Comparison of ENCODE assay signal across 9 cellular contexts in genomic region chr20:54172856-54173652, GRCh38. TPM values are rescaled to one million over a fixed set of nuclear protein-coding genes. Genes with fewer than 3 reads are reported as not detected.
DNase-seq lines count a peak whose midpoint lies in the region; ATAC-seq, FAIRE-seq and TF ChIP-seq lines count a peak whose summit lies in the region.
"Had no signal": no experiment of that assay in that cellular context is flagged by ENCODE, and none has a peak within 500 bp of the region (broad histone marks: within the 10 kb centered on the region; RNA-seq: fewer than 3 reads in every experiment).

No MANE protein-coding gene starts in this region.

- H3K9ac ChIP-seq in keratinocyte (ENCODE audit: control insufficient read depth, extremely low read depth, insufficient read depth, low read length) = no peak overlapping the region

- H3K4me1 ChIP-seq in right cardiac atrium (ENCODE audit: control insufficient read depth, insufficient read depth, low read length) (no peaks in the 10 kb centered on the region), keratinocyte (ENCODE audit: control insufficient read depth, extremely low read depth, insufficient read depth, low read length) (peaks cover 48% of the 10 kb centered on the region)

- peaks cover 71% of the 10 kb centered on the region for H3K27me3 Mint-ChIP-seq in activated T-cell treated with anti-CD3 and anti-CD28 coated beads, Interleukin-2, amount 50 U/mL, for 72 hours (ENCODE audit: low read depth)

- H2AFZ ChIP-seq in keratinocyte (ENCODE audit: control insufficient read depth, low read length) = peak overlapping the region; percentile 68

- peak overlapping the region; percentile 80 for H3K4me2 ChIP-seq in keratinocyte (ENCODE audit: control insufficient read depth, extremely low read depth, insufficient read depth, low read depth, low read length)

- H3K27ac ChIP-seq in right cardiac atrium (ENCODE audit: low read length) (no peak overlapping the region), keratinocyte (ENCODE audit: control insufficient read depth, insufficient read depth, low read length) (no peak overlapping the region)

- H3K9me1 ChIP-seq in keratinocyte (ENCODE audit: control insufficient read depth, extremely low read depth, insufficient read depth, low read length) = no peaks in the 10 kb centered on the region

- no peak for TF ChIP-seq CTCF in keratinocyte (optimal IDR thresholded peaks at IDR 0.05 in 1 of 3, IDR thresholded peaks at IDR 0.05 in 1 of 3, conservative IDR thresholded peaks at IDR 0.05 in 1 of 3; ENCODE audit: extremely low read depth in 1 of 3, insufficient read depth in 2 of 3, low read length in 3 of 3)

- peak in 2 of 3 donors; percentile 12 to 41 for DNase-seq in right cardiac atrium
- no peak for DNase-seq in Right ventricle myocardium superior
- peak in 1 of 2 donors; percentile 6 for DNase-seq in activated T-cell treated with anti-CD3 and anti-CD28 coated beads, Interleukin-2, amount 50 U/mL, for 72 hours
- no peak for DNase-seq in keratinocyte (ENCODE audit: low read depth, low spot score)
- DNase-seq in NCI-H2107 (lab: John Stamatoyannopoulos, UW) = no peak
- no peak for DNase-seq in T1000 (lab: John Stamatoyannopoulos, UW)
- DNase-seq in SKM-1 (lab: John Stamatoyannopoulos, UW; ENCODE audit: unreplicated experiment) = no peak
- no peak for DNase-seq in cortex of kidney (lab: John Stamatoyannopoulos, UW)

- H3K27me3 ChIP-seq in right cardiac atrium (ENCODE audit: control insufficient read depth, insufficient read depth) (peaks cover 8% of the 10 kb centered on the region), keratinocyte (ENCODE audit: control insufficient read depth, extremely low read depth, insufficient read depth, low read length) (peaks cover 5% of the 10 kb centered on the region)

- no peaks in the 10 kb centered on the region for H3K36me3 Mint-ChIP-seq in activated T-cell treated with anti-CD3 and anti-CD28 coated beads, Interleukin-2, amount 50 U/mL, for 72 hours (ENCODE audit: insufficient read depth in 2 of 2)

- peak overlapping the region; percentile 76 to 79 for H3K4me3 Mint-ChIP-seq in activated T-cell treated with anti-CD3 and anti-CD28 coated beads, Interleukin-2, amount 50 U/mL, for 72 hours

- no peak overlapping the region for H3K4me3 ChIP-seq in right cardiac atrium (ENCODE audit: low read length)
- H3K4me3 ChIP-seq in keratinocyte (ENCODE audit: control insufficient read depth in 2 of 3, extremely low read depth in 1 of 3, insufficient read depth in 2 of 3, low read depth in 1 of 3, low read length in 3 of 3) = peak overlapping the region in 2 of 3 experiments; percentile 19 to 49

- H4K20me1 ChIP-seq in keratinocyte (ENCODE audit: control insufficient read depth, extremely low read depth, insufficient read depth, low read length) = no peaks in the 10 kb centered on the region

- no peak for FAIRE-seq in keratinocyte (lab: Jason Lieb, UNC)

- intact Hi-C loops in right cardiac atrium (cut with DNase I) = no loop called here
- intact Hi-C loops in Right ventricle myocardium superior (cut with DNase I) = no loop called here

- ATAC-seq in right cardiac atrium = no peak
- ATAC-seq in Right ventricle myocardium superior (ENCODE audit: poor library complexity) = no peak
- peak; percentile 43 to 66 for ATAC-seq in activated T-cell treated with anti-CD3 and anti-CD28 coated beads, Interleukin-2, amount 50 U/mL, for 72 hours (replicated peaks in 1 of 2)

- no peaks in the 10 kb centered on the region for H3K9me3 Mint-ChIP-seq in activated T-cell treated with anti-CD3 and anti-CD28 coated beads, Interleukin-2, amount 50 U/mL, for 72 hours

- no peaks in the 10 kb centered on the region for H3K36me3 ChIP-seq in keratinocyte (ENCODE audit: control insufficient read depth in 2 of 2, extremely low read depth in 1 of 2, insufficient read depth in 2 of 2, low read length in 2 of 2)

- no peaks in the 10 kb centered on the region for H3K79me2 ChIP-seq in keratinocyte (ENCODE audit: control insufficient read depth, insufficient read depth, low read length)

- no peak overlapping the region for H3K27ac Mint-ChIP-seq in activated T-cell treated with anti-CD3 and anti-CD28 coated beads, Interleukin-2, amount 50 U/mL, for 72 hours

- dilution Hi-C loops in keratinocyte (cut with MboI; ENCODE audit: extremely low pct_ligation_motif_present, low sequenced_read_pairs) = no loop called here

- H3K4me1 Mint-ChIP-seq in activated T-cell treated with anti-CD3 and anti-CD28 coated beads, Interleukin-2, amount 50 U/mL, for 72 hours (ENCODE audit: low read depth) = peaks cover 22% of the 10 kb centered on the region

- WGBS in right cardiac atrium = 2% methylated on average over 66 of the region's 66 CpGs

- no peaks in the 10 kb centered on the region for H3K9me3 ChIP-seq in right cardiac atrium (ENCODE audit: control insufficient read depth, low read length)
- no peaks in the 10 kb centered on the region for H3K9me3 ChIP-seq in keratinocyte (ENCODE audit: control insufficient read depth, low read depth, low read length)

RNA-seq across cellular contexts. Expression of gene CYP24A1, which starts 0.7 kb away (rescaled TPM):
- not detected for total RNA-seq in right cardiac atrium
- not detected for polyA plus RNA-seq in right cardiac atrium
- not detected for total RNA-seq in Right ventricle myocardium superior
- total RNA-seq in activated T-cell treated with anti-CD3 and anti-CD28 coated beads, Interleukin-2, amount 50 U/mL, for 72 hours = not detected
- polyA plus RNA-seq in keratinocyte = 7.3 to 18.2 TPM (median 7.7 TPM) in 3 replicates
- not detected for polyA plus RNA-seq in keratinocyte (2011; ENCODE audit: low read depth)
- 4.8 and 7.8 TPM in 2 replicates for polyA plus RNA-seq in keratinocyte (2011; cell fraction: cytosol; rRNA removed)
- polyA plus RNA-seq in keratinocyte (2011; cell fraction: nucleus; rRNA removed) = 34.1 and 38.0 TPM in 2 replicates
- 5.9 TPM in 1 of 2 replicates, not detected in the other for polyA plus RNA-seq in keratinocyte (2012; ENCODE audit: low replicate concordance)
- 21.2 to 41.0 TPM (median 33.8 TPM) in 3 replicates for polyA minus RNA-seq in keratinocyte
- polyA minus RNA-seq in keratinocyte (2011; cell fraction: cytosol; rRNA and poly(A)+ RNA removed) = 27.0 TPM
- polyA minus RNA-seq in keratinocyte (2011; cell fraction: nucleus; rRNA and poly(A)+ RNA removed) = 18.9 and 23.8 TPM in 2 replicates
- total RNA-seq: pulmonary artery endothelial cell had no signal

RNA-seq across cellular contexts. Expression of gene PFDN4, which starts 34.8 kb away (rescaled TPM):
- 10 to 100 TPM; 19.6 to 28.4 (median 25.6) TPM for total RNA-seq in right cardiac atrium
- polyA plus RNA-seq in right cardiac atrium = 88.6 TPM
- total RNA-seq in Right ventricle myocardium superior = 26.8 TPM
- total RNA-seq in activated T-cell treated with anti-CD3 and anti-CD28 coated beads, Interleukin-2, amount 50 U/mL, for 72 hours = 10 to 100 TPM; 48.9 to 49.1 TPM
- 19.1 to 65.7 TPM (median 39.5 TPM) in 3 replicates for polyA plus RNA-seq in keratinocyte
- polyA plus RNA-seq in keratinocyte (2011; ENCODE audit: low read depth) = 34.8 TPM
- polyA plus RNA-seq in keratinocyte (2011; cell fraction: cytosol; rRNA removed) = 48.6 and 86.9 TPM in 2 replicates
- polyA plus RNA-seq in keratinocyte (2011; cell fraction: nucleus; rRNA removed) = 16.4 and 26.9 TPM in 2 replicates
- polyA plus RNA-seq in keratinocyte (2012; ENCODE audit: low replicate concordance) = 38.9 and 41.8 TPM in 2 replicates
- 1.5 to 8.1 TPM in 2 of 3 replicates, not detected in the other for polyA minus RNA-seq in keratinocyte
- 4.4 TPM for polyA minus RNA-seq in keratinocyte (2011; cell fraction: cytosol; rRNA and poly(A)+ RNA removed)
- polyA minus RNA-seq in keratinocyte (2011; cell fraction: nucleus; rRNA and poly(A)+ RNA removed) = 1.7 and 3.3 TPM in 2 replicates

Comparison
In these comparisons a context has a peak if more than half of its experiments do, and no peak if none do; other contexts are left out.
1. DNase-seq: peak in right cardiac atrium (2 of 3); none in Right ventricle myocardium superior (single experiment), keratinocyte (single experiment), NCI-H2107 (single experiment), T1000 (single experiment), SKM-1 (single experiment) and cortex of kidney (single experiment).
2. ATAC-seq: peak in activated T-cell treated with anti-CD3 and anti-CD28 coated beads, Interleukin-2, amount 50 U/mL, for 72 hours (2 of 2); none in right cardiac atrium (0 of 2) and Right ventricle myocardium superior (single experiment).